In genomic region chr9:90880669-90881068, GRCh38 we compare ENCODE assay signal across 1 cellular context.
TF ChIP-seq lines count a peak whose summit lies in the region.

No MANE protein-coding gene starts in this region.

TF ChIP-seq in GM12878, 131 proteins besides CTCF, POLR2A, EP300 and RAD21 (continued from another document):
- TF ChIP-seq ZBTB33 (IDR thresholded peaks at IDR 0.05): no peak
- TF ChIP-seq POLR2AphosphoS2 (IDR thresholded peaks at IDR 0.05; ENCODE audit: low read depth, low read length): no peak
- TF ChIP-seq TARDBP (IDR thresholded peaks at IDR 0.05; ENCODE audit: borderline replicate concordance): no peak
- no peak for TF ChIP-seq SIN3A (IDR thresholded peaks at IDR 0.05; ENCODE audit: low read depth, low read length)
- TF ChIP-seq USF2 (IDR thresholded peaks at IDR 0.05; ENCODE audit: borderline replicate concordance, low read depth, low read length): no peak
- no peak for TF ChIP-seq SMARCA5 (IDR thresholded peaks at IDR 0.05)
- TF ChIP-seq MAX (IDR thresholded peaks at IDR 0.05; ENCODE audit: low read depth, low read length): no peak
- TF ChIP-seq NKRF (conservative IDR thresholded peaks at IDR 0.05): no peak
- TF ChIP-seq BCL3 (IDR thresholded peaks at IDR 0.05; ENCODE audit: borderline replicate concordance, insufficient read depth, low read depth, low read length, poor library complexity, severe bottlenecking): no peak
- no peak for TF ChIP-seq POU2F2 (IDR thresholded peaks at IDR 0.05; ENCODE audit: borderline replicate concordance, low read depth, low read length)
- TF ChIP-seq RCOR1 (conservative IDR thresholded peaks at IDR 0.05; ENCODE audit: low read depth, low read length): no peak
